Comparison of ENCODE assay signal across 22 cellular contexts in genomic region chr20:62178316-62179161, GRCh38. TPM values are rescaled to one million over a fixed set of nuclear protein-coding genes. Genes with fewer than 3 reads are reported as not detected.
DNase-seq lines count a peak whose midpoint lies in the region; ATAC-seq and TF ChIP-seq lines count a peak whose summit lies in the region.
"Had no signal": no experiment of that assay in that cellular context is flagged by ENCODE, and none has a peak within 500 bp of the region (broad histone marks: within the 10 kb centered on the region; RNA-seq: fewer than 3 reads in every experiment).

No MANE protein-coding gene starts in this region.

- ATAC-seq in Right ventricle myocardium inferior (no peak), thoracic aorta (ENCODE audit: insufficient number of reproducible peaks, low FRiP score, low read depth) (no peak), GM18511 (IDR thresholded peaks at IDR 0.05; ENCODE audit: unreplicated experiment) (no peak)
- no peak for ATAC-seq in naive thymus-derived CD4-positive, alpha-beta T cell

- no peaks in the 10 kb centered on the region for H3K27me3 Mint-ChIP-seq in naive thymus-derived CD4-positive, alpha-beta T cell

- H3K4me3 ChIP-seq in left ventricle myocardium inferior = no peak overlapping the region
- no peak overlapping the region for H3K4me3 ChIP-seq in thoracic aorta
- H3K4me3 ChIP-seq in naive thymus-derived CD4-positive, alpha-beta T cell (ENCODE audit: low read length) = no peak overlapping the region
- H3K4me3 ChIP-seq: GM23248, HAP-1 had no signal

- H3K27me3 ChIP-seq in left ventricle myocardium inferior (ENCODE audit: low read depth) (no peaks in the 10 kb centered on the region), thoracic aorta (replicated peaks; ENCODE audit: insufficient read depth) (no peaks in the 10 kb centered on the region)
- no peaks in the 10 kb centered on the region for H3K27me3 ChIP-seq in naive thymus-derived CD4-positive, alpha-beta T cell (ENCODE audit: control insufficient read depth in 2 of 2, insufficient read depth in 2 of 2, low read length in 2 of 2)

- H3K9me3 ChIP-seq in left ventricle myocardium inferior (replicated peaks) (no peaks in the 10 kb centered on the region), thoracic aorta (no peaks in the 10 kb centered on the region)
- no peaks in the 10 kb centered on the region for H3K9me3 ChIP-seq in naive thymus-derived CD4-positive, alpha-beta T cell (ENCODE audit: control insufficient read depth in 2 of 3, low read length in 3 of 3)
- H3K9me3 ChIP-seq: HAP-1 had no signal

- H3K4me1 ChIP-seq in left ventricle myocardium inferior (peaks cover 19% of the 10 kb centered on the region), thoracic aorta (ENCODE audit: control insufficient read depth in 1 of 2, low read depth in 2 of 2) (peaks cover 2 to 9% of the 10 kb centered on the region in 2 donors)
- peaks cover 3 to 10% of the 10 kb centered on the region in 2 donors for H3K4me1 ChIP-seq in naive thymus-derived CD4-positive, alpha-beta T cell (ENCODE audit: control insufficient read depth in 2 of 2, insufficient read depth in 2 of 2, low read length in 2 of 2)

- intact Hi-C loops in Right ventricle myocardium inferior (cut with DNase I) (no loop called here), left ventricle myocardium inferior (cut with micrococcal nuclease) (no loop called here)
- intact Hi-C loops in naive thymus-derived CD4-positive, alpha-beta T cell (cut with micrococcal nuclease) = no loop called here

- POLR2A ChIA-PET in naive thymus-derived CD4-positive, alpha-beta T cell (lab: Charles Lee) = interaction anchor here (0.6 to 1.3 kb wide), 2 partner anchors 21 to 28 kb away, joined by 3 read pairs; no protein-coding TSS in a partner anchor

- CTCF ChIA-PET in naive thymus-derived CD4-positive, alpha-beta T cell (lab: Charles Lee) = no interaction called here

- no peak overlapping the region for H3K4me3 Mint-ChIP-seq in naive thymus-derived CD4-positive, alpha-beta T cell

- peak overlapping the region in 2 of 9 donors; percentile 34 to 67 for H3K27ac Mint-ChIP-seq in naive thymus-derived CD4-positive, alpha-beta T cell

- H3K36me3 ChIP-seq in left ventricle myocardium inferior (peaks cover 50% of the 10 kb centered on the region), thoracic aorta (peaks cover 9% of the 10 kb centered on the region)
- H3K36me3 ChIP-seq in naive thymus-derived CD4-positive, alpha-beta T cell (ENCODE audit: control insufficient read depth in 2 of 3, insufficient read depth in 3 of 3, low read length in 3 of 3) = peaks cover 0 to 22% (median 0%) of the 10 kb centered on the region in 3 experiments

- DNase-seq in Right ventricle myocardium inferior (ENCODE audit: missing footprints) = peak; percentile 11
- no peak for DNase-seq in left ventricle myocardium inferior
- peak; percentile 82 to 93 for DNase-seq in cerebellar nuclear complex (lab: John Stamatoyannopoulos, UW)
- DNase-seq in medulla oblongata (ENCODE audit: extremely low spot score) = peak; percentile 46
- no peak for DNase-seq in thoracic aorta (ENCODE audit: low spot score)
- DNase-seq in stimulated activated CD4-positive, alpha-beta T cell treated with anti-CD3 and anti-CD28 coated beads, Interleukin-2, amount 100 ng/mL, for 24 hours = no peak
- no peak for DNase-seq in naive thymus-derived CD4-positive, alpha-beta T cell
- DNase-seq: 8988T, COR-L47, DMS 273 treated with DMSO at 0.1 percent for 48 hours, DND-41, GM23248, NCI-H1092 treated with DMSO at 0.1 percent for 48 hours, NCI-H146, NCI-H2081 treated with DMSO at 0.1 percent for 48 hours, NCI-H510A, NCI-H748 treated with DMSO at 0.1 percent for 48 hours, SIG-M5 had no signal

- no peaks in the 10 kb centered on the region for H3K9me3 Mint-ChIP-seq in naive thymus-derived CD4-positive, alpha-beta T cell

- no peak for TF ChIP-seq CTCF in left ventricle myocardium inferior (IDR thresholded peaks at IDR 0.05; ENCODE audit: borderline replicate concordance)
- TF ChIP-seq CTCF in thoracic aorta (IDR thresholded peaks at IDR 0.05) = no peak

- H3K27ac ChIP-seq in left ventricle myocardium inferior (replicated peaks) = no peak overlapping the region
- H3K27ac ChIP-seq in thoracic aorta = peak overlapping the region; percentile 31 to 53
- no peak overlapping the region for H3K27ac ChIP-seq in naive thymus-derived CD4-positive, alpha-beta T cell (ENCODE audit: low read depth, low read length)
- H3K27ac ChIP-seq: GM23248 had no signal

- H3K4me1 Mint-ChIP-seq in naive thymus-derived CD4-positive, alpha-beta T cell = peaks cover 5 to 18% (median 12%) of the 10 kb centered on the region in 7 donors

- H3K36me3 Mint-ChIP-seq in naive thymus-derived CD4-positive, alpha-beta T cell = peaks cover 0 to 10% (median 6%) of the 10 kb centered on the region in 5 donors

RNA-seq across cellular contexts. Expression of gene MTG2, which starts 4.3 kb away (rescaled TPM):
- 21.6 TPM for total RNA-seq in Right ventricle myocardium inferior
- total RNA-seq in left ventricle myocardium inferior = 25.9 TPM
- total RNA-seq in thoracic aorta = 10 to 100 TPM; 28.0 to 41.8 TPM
- 10 to 100 TPM; 20.4 to 51.5 (median 41.8) TPM for total RNA-seq in naive thymus-derived CD4-positive, alpha-beta T cell
- polyA plus RNA-seq in naive thymus-derived CD4-positive, alpha-beta T cell = 10 to 100 TPM; 18.2 to 31.8 TPM

RNA-seq across cellular contexts. Expression of gene SS18L1, which starts 35.0 kb away (rescaled TPM):
- total RNA-seq in Right ventricle myocardium inferior (7.8 TPM), left ventricle myocardium inferior (9.0 TPM), thoracic aorta (10 to 100 TPM; 10.7 to 21.7 TPM)
- total RNA-seq in naive thymus-derived CD4-positive, alpha-beta T cell = 10 to 100 TPM; 17.8 to 26.7 (median 22.6) TPM
- under 1 TPM; 0.47 to 0.54 TPM for polyA plus RNA-seq in naive thymus-derived CD4-positive, alpha-beta T cell

RNA-seq across cellular contexts. Expression of gene PSMA7, which starts 35.3 kb away (rescaled TPM):
- total RNA-seq in Right ventricle myocardium inferior = 230 TPM
- 233 TPM for total RNA-seq in left ventricle myocardium inferior
- total RNA-seq in thoracic aorta = 100 to 1,000 TPM; 185 to 228 TPM
- 100 to 1,000 TPM; 125 to 301 (median 165) TPM for total RNA-seq in naive thymus-derived CD4-positive, alpha-beta T cell
- polyA plus RNA-seq in naive thymus-derived CD4-positive, alpha-beta T cell = 100 to 1,000 TPM; 377 to 406 TPM

RNA-seq across cellular contexts. Expression of gene HRH3, which starts 41.5 kb away (rescaled TPM):
- total RNA-seq in Right ventricle myocardium inferior = not detected
- not detected for total RNA-seq in left ventricle myocardium inferior
- total RNA-seq in thoracic aorta = not detected
- total RNA-seq in naive thymus-derived CD4-positive, alpha-beta T cell = not detected
- not detected for polyA plus RNA-seq in naive thymus-derived CD4-positive, alpha-beta T cell
- total RNA-seq: GM23248, OCI-LY7 had no signal
- polyA plus RNA-seq: AG04450, GM23248 had no signal

RNA-seq across cellular contexts. Expression of gene LSM14B, which starts 56.3 kb away (rescaled TPM):
- total RNA-seq in Right ventricle myocardium inferior = 55.2 TPM
- total RNA-seq in left ventricle myocardium inferior = 51.6 TPM
- total RNA-seq in thoracic aorta = 10 to 100 TPM; 11.4 to 38.7 TPM
- 10 to 100 TPM; 39.5 to 61.5 (median 41.9) TPM for total RNA-seq in naive thymus-derived CD4-positive, alpha-beta T cell
- 1 to 10 TPM; 1.4 to 1.9 TPM for polyA plus RNA-seq in naive thymus-derived CD4-positive, alpha-beta T cell

Comparison
In these comparisons a context has a peak if more than half of its experiments do, and no peak if none do; other contexts are left out.
1. DNase-seq: peak in Right ventricle myocardium inferior (single experiment), cerebellar nuclear complex (2 of 2) and medulla oblongata (single experiment); none in left ventricle myocardium inferior (single experiment), thoracic aorta (single experiment), stimulated activated CD4-positive, alpha-beta T cell treated with anti-CD3 and anti-CD28 coated beads, Interleukin-2, amount 100 ng/mL, for 24 hours (0 of 2) and naive thymus-derived CD4-positive, alpha-beta T cell (0 of 9).
2. H3K27ac ChIP-seq: peak in thoracic aorta (2 of 2); none in left ventricle myocardium inferior (single experiment) and naive thymus-derived CD4-positive, alpha-beta T cell (single experiment).